ENCODE assay signal across 1 cellular context in genomic region chr19:50666346-50667176, GRCh38.
A peak's percentile ranks its signal among the peaks of the same experiment; 100 is the strongest.
TF ChIP-seq lines count a peak whose summit lies in the region.

No MANE protein-coding gene starts in this region.

TF ChIP-seq in K562, 482 proteins besides CTCF, POLR2A, EP300 and RAD21:
- TF ChIP-seq POLR2G (IDR thresholded peaks at IDR 0.05; ENCODE audit: low read depth, low read length) (0 out of 2 replicates have a peak, but pooled peaks have one; percentile 21), CCNT2 (IDR thresholded peaks at IDR 0.05; ENCODE audit: borderline replicate concordance, extremely low read depth, insufficient read length, low read depth, low read length) (no peak)
